35 cellular contexts compared by ENCODE assay signal in the genomic region with DNA sequence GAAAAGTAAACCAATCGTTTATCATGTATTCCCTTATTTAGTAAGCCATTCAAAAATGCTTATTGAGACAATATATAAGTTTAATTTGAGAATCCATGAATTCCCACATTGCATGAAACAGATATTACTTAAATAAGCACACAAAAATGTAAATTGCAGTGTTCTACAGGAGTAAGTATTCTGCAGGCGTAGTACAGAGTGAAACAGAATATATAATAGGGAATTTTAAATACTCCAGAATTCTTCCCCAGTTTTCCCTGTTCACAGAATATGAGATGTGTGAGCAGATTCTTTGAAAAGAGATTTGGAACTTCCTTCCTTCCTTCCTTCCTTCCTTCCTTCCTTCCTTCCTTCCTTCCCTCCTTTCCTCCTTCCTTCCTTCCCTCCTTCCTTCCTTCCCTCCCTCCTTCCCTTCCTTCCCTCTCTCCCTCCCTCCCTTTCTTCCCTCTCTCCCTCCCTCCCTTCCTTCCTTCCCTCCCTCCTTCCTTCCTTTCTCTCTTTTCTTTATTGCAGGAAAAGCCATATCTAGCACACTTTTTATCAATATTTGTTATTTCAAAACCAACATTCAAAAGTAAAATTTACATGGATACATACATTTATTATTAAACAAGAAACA.
"Had no signal": no experiment of that assay in that cellular context is flagged by ENCODE, and none has a peak within 500 bp of the region (broad histone marks: within the 10 kb centered on the region; RNA-seq: fewer than 3 reads in every experiment).

No MANE protein-coding gene starts in this region.

- H3K36me3 ChIP-seq: MG63 had no signal

- H3K27me3 ChIP-seq: MG63 had no signal

- DNase-seq: Karpas-422, Kasumi-1, MG63, MM.1S, MV-4-11, NCI-H1048, NCI-H1092, NCI-H1092 treated with DMSO at 0.1 percent for 48 hours, NCI-H1105, NCI-H1105 treated with DMSO at 0.1 percent for 48 hours, NCI-H1417 treated with DMSO at 0.1 percent for 48 hours, NCI-H1436, NCI-H1436 treated with DMSO at 0.1 percent for 48 hours, NCI-H146, NCI-H1694, NCI-H1694 treated with DMSO at 0.1 percent for 48 hours, NCI-H187, NCI-H187 treated with DMSO at 0.1 percent for 48 hours, NCI-H1930, NCI-H2029, NCI-H2029 treated with DMSO at 0.1 percent for 48 hours, NCI-H2081, NCI-H2081 treated with DMSO at 0.1 percent for 48 hours, NCI-H2107, NCI-H2171, NCI-H2171 treated with DMSO at 0.1 percent for 48 hours, NCI-H2227 treated with DMSO at 0.1 percent for 48 hours, NCI-H226, NCI-H345, NCI-H446, NCI-H446 treated with DMSO at 0.1 percent for 48 hours, NCI-H510A, NCI-H510A treated with DMSO at 0.1 percent for 48 hours, NCI-H524, NCI-H524 treated with DMSO at 0.1 percent for 48 hours had no signal

- H3K9me3 ChIP-seq: MG63 had no signal

- H3K4me3 ChIP-seq: MG63 had no signal
